Comparison of ENCODE assay signal across 15 cellular contexts in the genomic region with DNA sequence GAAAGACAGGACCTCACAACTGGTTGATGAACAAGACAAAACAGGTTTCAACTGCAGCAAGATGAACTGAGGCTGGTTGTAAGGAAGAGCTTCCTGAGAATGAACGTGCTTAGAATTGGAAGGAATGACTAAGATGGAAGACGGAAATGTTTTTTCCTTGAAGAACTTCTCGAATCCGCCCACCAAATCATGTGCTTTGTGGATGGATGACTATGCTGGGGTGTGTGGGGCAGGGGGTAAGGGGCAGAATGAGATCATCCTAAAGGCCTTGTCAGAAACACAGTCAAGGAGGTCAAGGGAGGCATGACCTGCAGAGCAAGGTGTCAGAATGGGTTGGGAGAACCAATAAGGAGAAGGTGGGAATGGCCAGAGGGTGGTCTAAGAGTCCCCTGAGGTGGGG.
DNase-seq lines count a peak whose midpoint lies in the region; ATAC-seq and TF ChIP-seq lines count a peak whose summit lies in the region.
"Had no signal": no experiment of that assay in that cellular context is flagged by ENCODE, and none has a peak within 500 bp of the region (broad histone marks: within the 10 kb centered on the region; RNA-seq: fewer than 3 reads in every experiment).

No MANE protein-coding gene starts in this region.

- H3K9me3 ChIP-seq in stomach smooth muscle (ENCODE audit: control insufficient read depth in 2 of 2, low read length in 2 of 2) = no peaks in the 10 kb centered on the region

- peaks cover 63% of the 10 kb centered on the region for H3K4me1 ChIP-seq in stomach smooth muscle (ENCODE audit: control insufficient read depth, insufficient read depth, low read length)

- DNase-seq in HFFc6 (peak; percentile 56), amniotic epithelial cell (ENCODE audit: low read depth) (peak; percentile 68), foreskin fibroblast (peak; percentile 19 to 46), cerebellar nuclear complex (lab: John Stamatoyannopoulos, UW) (no peak), NCI-H69 (lab: John Stamatoyannopoulos, UW) (no peak), GOT3 (lab: John Stamatoyannopoulos, UW) (no peak)
- DNase-seq: activated CD8-positive, alpha-beta memory T cell treated with anti-CD3 and anti-CD28 coated beads, Interleukin-2, amount 50 U/mL, for 48 hours; amygdala; CD8-positive, alpha-beta T cell; effector CD4-positive, alpha-beta T cell; NCI-H1048; NCI-H345; stimulated activated CD4-positive, alpha-beta T cell treated with anti-CD3 and anti-CD28 coated beads, Interleukin-2, amount 100 ng/mL, for 24 hours had no signal

- ATAC-seq in stimulated activated memory B cell treated with anti-CD40 and anti-IgM and Interleukin-4, amounts not matched to agents 10 μg/mL and 1 μg/mL and 100 μg/mL, for 72 hours = no peak
- ATAC-seq: CD8-positive, alpha-beta T cell had no signal

- peak overlapping the region; percentile 16 for H3K4me3 Mint-ChIP-seq in HFFc6
- no peak overlapping the region for H3K4me3 Mint-ChIP-seq in stimulated activated memory B cell treated with anti-CD40 and anti-IgM and Interleukin-4, amounts not matched to agents 10 μg/mL and 1 μg/mL and 100 μg/mL, for 72 hours
- H3K4me3 Mint-ChIP-seq: CD8-positive, alpha-beta T cell had no signal

- peak overlapping the region; percentile 80 for H3K27ac Mint-ChIP-seq in HFFc6
- no peak overlapping the region for H3K27ac Mint-ChIP-seq in stimulated activated memory B cell treated with anti-CD40 and anti-IgM and Interleukin-4, amounts not matched to agents 10 μg/mL and 1 μg/mL and 100 μg/mL, for 72 hours

- peaks cover 60 to 63% of the 10 kb centered on the region in 2 donors for H3K36me3 ChIP-seq in stomach smooth muscle (ENCODE audit: control insufficient read depth in 2 of 2, insufficient read depth in 2 of 2, low read length in 2 of 2)

- H3K27me3 Mint-ChIP-seq in HFFc6 (ENCODE audit: insufficient read depth) = peaks cover 66% of the 10 kb centered on the region
- H3K27me3 Mint-ChIP-seq in stimulated activated memory B cell treated with anti-CD40 and anti-IgM and Interleukin-4, amounts not matched to agents 10 μg/mL and 1 μg/mL and 100 μg/mL, for 72 hours = peaks cover 25% of the 10 kb centered on the region

- H3K9ac ChIP-seq in stomach smooth muscle (ENCODE audit: low read length in 2 of 2) = no peak overlapping the region

- peak overlapping the region; percentile 88 for H3K27ac ChIP-seq in stomach smooth muscle (ENCODE audit: low read length)

- H3K27me3 ChIP-seq in stomach smooth muscle (ENCODE audit: control insufficient read depth in 1 of 2, insufficient read depth in 2 of 2, low read length in 2 of 2) = no peaks in the 10 kb centered on the region

- peaks cover 5% of the 10 kb centered on the region for H3K9me3 Mint-ChIP-seq in HFFc6
- no peaks in the 10 kb centered on the region for H3K9me3 Mint-ChIP-seq in stimulated activated memory B cell treated with anti-CD40 and anti-IgM and Interleukin-4, amounts not matched to agents 10 μg/mL and 1 μg/mL and 100 μg/mL, for 72 hours
- H3K9me3 Mint-ChIP-seq: CD8-positive, alpha-beta T cell had no signal

- H3K4me1 Mint-ChIP-seq in HFFc6 (ENCODE audit: low read depth) = peaks cover 70% of the 10 kb centered on the region
- H3K4me1 Mint-ChIP-seq in stimulated activated memory B cell treated with anti-CD40 and anti-IgM and Interleukin-4, amounts not matched to agents 10 μg/mL and 1 μg/mL and 100 μg/mL, for 72 hours = peaks cover 15% of the 10 kb centered on the region

- no peak for TF ChIP-seq CTCF in HFFc6 (IDR thresholded peaks at IDR 0.05)
- TF ChIP-seq CTCF in foreskin fibroblast (IDR thresholded peaks at IDR 0.05; ENCODE audit: low read depth, low read length) = no peak

- peaks cover 72% of the 10 kb centered on the region for H3K36me3 Mint-ChIP-seq in HFFc6 (ENCODE audit: low read depth)
- H3K36me3 Mint-ChIP-seq in stimulated activated memory B cell treated with anti-CD40 and anti-IgM and Interleukin-4, amounts not matched to agents 10 μg/mL and 1 μg/mL and 100 μg/mL, for 72 hours = no peaks in the 10 kb centered on the region

- H3K4me3 ChIP-seq in foreskin fibroblast (ENCODE audit: low read depth in 1 of 2, low read length in 2 of 2) (no peak overlapping the region), stomach smooth muscle (ENCODE audit: low read length in 2 of 2) (no peak overlapping the region)

Comparison
In these comparisons a context has a peak if more than half of its experiments do, and no peak if none do; other contexts are left out.
1. DNase-seq: peak in HFFc6 (single experiment), amniotic epithelial cell (single experiment) and foreskin fibroblast (2 of 2); none in cerebellar nuclear complex (0 of 2), NCI-H69 (single experiment) and GOT3 (single experiment).